9 cellular contexts compared by ENCODE assay signal in the genomic region with DNA sequence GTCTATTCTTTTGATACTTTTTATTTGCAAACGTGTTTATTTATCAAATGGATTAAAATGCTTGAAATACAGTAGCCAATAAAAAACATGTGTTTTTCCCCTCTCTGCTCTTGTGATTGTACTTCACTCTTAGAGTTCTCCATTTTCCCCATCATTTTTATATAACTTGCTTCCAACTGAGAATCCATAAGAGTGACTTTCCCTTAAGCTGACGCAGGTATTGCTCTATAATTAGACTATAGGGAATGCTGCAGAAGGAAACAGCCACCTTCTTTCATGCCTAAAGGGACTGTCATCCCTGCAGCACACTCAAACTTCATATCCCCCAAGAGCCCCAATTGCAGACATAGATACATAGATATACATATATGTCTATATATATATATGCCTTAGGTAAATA.
"Had no signal": no experiment of that assay in that cellular context is flagged by ENCODE, and none has a peak within 500 bp of the region (broad histone marks: within the 10 kb centered on the region; RNA-seq: fewer than 3 reads in every experiment).

No MANE protein-coding gene starts in this region.

- H3K9ac ChIP-seq: GM23248 had no signal

- DNase-seq: GM23248, GOT3, H7, H9, HCEC 1CT, HFFc6 had no signal

- H3K27ac ChIP-seq: GM23248 had no signal

- H3K4me3 ChIP-seq: GM23248, GM23338, HAP-1 had no signal

- H3K36me3 ChIP-seq: HAP-1 had no signal

- H2AFZ ChIP-seq: GM23248, GM23338 had no signal

- ATAC-seq: GM23338, HCT116 had no signal

- H3K9me3 ChIP-seq: HAP-1 had no signal

- H3K4me2 ChIP-seq: GM23338 had no signal
